Comparison of ENCODE assay signal across 11 cellular contexts in genomic region chr1:110726755-110727154, GRCh38. TPM values are rescaled to one million over a fixed set of nuclear protein-coding genes. Genes with fewer than 3 reads are reported as not detected.
DNase-seq lines count a peak whose midpoint lies in the region; ATAC-seq and TF ChIP-seq lines count a peak whose summit lies in the region.
"Had no signal": no experiment of that assay in that cellular context is flagged by ENCODE, and none has a peak within 500 bp of the region (broad histone marks: within the 10 kb centered on the region; RNA-seq: fewer than 3 reads in every experiment).

No MANE protein-coding gene starts in this region.

- no peaks in the 10 kb centered on the region for H3K27me3 ChIP-seq in aorta (ENCODE audit: control insufficient read depth in 1 of 2, insufficient read depth in 2 of 2, low read length in 1 of 2)

- no peaks in the 10 kb centered on the region for H3K36me3 ChIP-seq in aorta (ENCODE audit: control insufficient read depth in 1 of 2, insufficient read depth in 2 of 2, low read length in 1 of 2)
- no peaks in the 10 kb centered on the region for H3K36me3 ChIP-seq in mucosa of descending colon (ENCODE audit: low read depth)

- no peak for TF ChIP-seq CTCF in mucosa of descending colon (IDR thresholded peaks at IDR 0.05)

- intact Hi-C loops in posterior cingulate gyrus (cut with DNase I): no loop called here
- intact Hi-C loops in aorta (cut with DNase I): no loop called here
- intact Hi-C loops in mucosa of descending colon (cut with DNase I, micrococcal nuclease): no loop called here

- no peaks in the 10 kb centered on the region for H3K9me3 ChIP-seq in aorta (ENCODE audit: control insufficient read depth, low read length)
- no peaks in the 10 kb centered on the region for H3K9me3 ChIP-seq in mucosa of descending colon

- no peak overlapping the region for H3K4me3 ChIP-seq in aorta (ENCODE audit: low read length in 2 of 2)
- no peak overlapping the region for H3K4me3 ChIP-seq in mucosa of descending colon
- H3K4me3 ChIP-seq: coronary artery had no signal

- DNase-seq in central memory CD4-positive, alpha-beta T cell: peak; percentile 3
- no peak for DNase-seq in posterior cingulate gyrus
- DNase-seq in aorta: no peak
- no peak for DNase-seq in activated gamma-delta T cell (lab: John Stamatoyannopoulos, UW)
- no peak for DNase-seq in mucosa of descending colon
- DNase-seq: NCI-H1105 treated with DMSO at 0.1 percent for 48 hours had no signal

- H3K4me1 ChIP-seq in aorta (ENCODE audit: control insufficient read depth in 1 of 2, insufficient read depth in 2 of 2, low read length in 2 of 2) (no peaks in the 10 kb centered on the region), mucosa of descending colon (ENCODE audit: low read depth) (no peaks in the 10 kb centered on the region)

- ATAC-seq in GM18519 (IDR thresholded peaks at IDR 0.05; ENCODE audit: low FRiP score, unreplicated experiment) (peak; percentile 66), GM21447 (IDR thresholded peaks at IDR 0.05; ENCODE audit: unreplicated experiment) (peak; percentile 86), HG03378 (IDR thresholded peaks at IDR 0.05; ENCODE audit: unreplicated experiment) (peak; percentile 88), aorta (ENCODE audit: low FRiP score) (no peak), mucosa of descending colon (no peak)

- H3K27ac ChIP-seq in aorta (ENCODE audit: low read depth in 1 of 2, low read length in 2 of 2): no peak overlapping the region
- H3K27ac ChIP-seq: coronary artery had no signal

RNA-seq across cellular contexts. Expression of gene KCNA3, which starts 52.0 kb away (rescaled TPM):
- 1 to 10 TPM in 1 of 2 donors, under 1 TPM in 1; 0.97 to 2.4 TPM for total RNA-seq in aorta
- polyA plus RNA-seq in aorta: not detected
- 1 to 10 TPM; 1.5 to 2.7 (median 1.9) TPM for total RNA-seq in mucosa of descending colon
- polyA plus RNA-seq: keratinocyte had no signal

Comparison
In these comparisons a context has a peak if more than half of its experiments do, and no peak if none do; other contexts are left out.
1. ATAC-seq: peak in GM18519 (single experiment), GM21447 (single experiment) and HG03378 (single experiment); none in aorta (single experiment) and mucosa of descending colon (single experiment).